In genomic region chr22:38228873-38229740, GRCh38 we compare ENCODE assay signal across 8 cellular contexts. TPM values are rescaled to one million over a fixed set of nuclear protein-coding genes. Genes with fewer than 3 reads are reported as not detected.
DNase-seq lines count a peak whose midpoint lies in the region; ATAC-seq and TF ChIP-seq lines count a peak whose summit lies in the region.

No MANE protein-coding gene starts in this region.

- no peak overlapping the region for H4K91ac ChIP-seq in trophoblast cell (ENCODE audit: low read depth, low read length)

- H2AFZ ChIP-seq in trophoblast cell (ENCODE audit: insufficient read depth, low read length, poor library complexity): no peak overlapping the region

- no peaks in the 10 kb centered on the region for H3K9me3 ChIP-seq in BLaER1 treated with 17β-estradiol and CSF1 and Interleukin-3, amounts not matched to agents 10 nM and 100 nM (replicated peaks in 1 of 11)
- H3K9me3 ChIP-seq in trophoblast cell (ENCODE audit: insufficient read depth, low read depth, low read length): no peaks in the 10 kb centered on the region

- no peak overlapping the region for H2BK5ac ChIP-seq in trophoblast cell (ENCODE audit: low read depth, low read length, poor library complexity)

- no peak overlapping the region for H3K18ac ChIP-seq in trophoblast cell (ENCODE audit: low read length)

- no CpG with 5 or more reads among the region's 14 CpGs for WGBS in trophoblast cell (ENCODE audit: extremely low coverage, insufficient coverage, insufficient read length)

- peak overlapping the region; percentile 41 to 77 (median 63); a peak in 20 of 22 replicates for H3K9ac ChIP-seq in BLaER1 treated with 17β-estradiol and CSF1 and Interleukin-3, amounts not matched to agents 10 nM and 100 nM
- H3K9ac ChIP-seq in trophoblast cell (ENCODE audit: low read length): no peak overlapping the region

- no peak overlapping the region for H3K23ac ChIP-seq in trophoblast cell (ENCODE audit: low read length)

- H3K79me2 ChIP-seq in trophoblast cell (ENCODE audit: control insufficient read depth, insufficient read depth, low read length, poor library complexity): no peaks in the 10 kb centered on the region

- DNase-seq in NCI-H69 (lab: John Stamatoyannopoulos, UW) (peak; percentile 75), epithelial cell of prostate (ENCODE audit: low read depth, low spot score) (no peak), omental fat pad (ENCODE audit: low spot score) (no peak), UCSD-AML1 (lab: John Stamatoyannopoulos, UW; ENCODE audit: unreplicated experiment) (no peak), trophoblast cell (no peak)

- H3K4me1 ChIP-seq in BLaER1 treated with 17β-estradiol and CSF1 and Interleukin-3, amounts not matched to agents 10 nM and 100 nM: peaks cover 53 to 76% (median 64%) of the 10 kb centered on the region in 10 experiments
- no peaks in the 10 kb centered on the region for H3K4me1 ChIP-seq in trophoblast cell (ENCODE audit: control insufficient read depth in 1 of 2, insufficient read depth in 2 of 2, low read length in 2 of 2)

- no peak for TF ChIP-seq CTCF in omental fat pad (IDR thresholded peaks at IDR 0.05)

- H4K12ac ChIP-seq in trophoblast cell (ENCODE audit: low read depth, low read length): no peak overlapping the region

- peak overlapping the region; percentile 67 to 95 (median 85) for H3K27ac ChIP-seq in BLaER1 treated with 17β-estradiol and CSF1 and Interleukin-3, amounts not matched to agents 10 nM and 100 nM
- H3K27ac ChIP-seq in epithelial cell of prostate (peak overlapping the region; percentile 99), trophoblast cell (ENCODE audit: low read depth, low read length) (no peak overlapping the region)

- no peak overlapping the region for H2BK12ac ChIP-seq in trophoblast cell (ENCODE audit: low read length)

- H2AK5ac ChIP-seq in trophoblast cell (ENCODE audit: low read length): no peak overlapping the region

- no peak overlapping the region for H2BK120ac ChIP-seq in trophoblast cell (ENCODE audit: insufficient read depth, low read length, poor library complexity)

- no peak overlapping the region for H3K14ac ChIP-seq in trophoblast cell (ENCODE audit: low read length)

- peaks cover 25 to 77% (median 60%) of the 10 kb centered on the region in 11 experiments for H3K36me3 ChIP-seq in BLaER1 treated with 17β-estradiol and CSF1 and Interleukin-3, amounts not matched to agents 10 nM and 100 nM
- H3K36me3 ChIP-seq in trophoblast cell (ENCODE audit: control insufficient read depth in 1 of 2, insufficient read depth in 2 of 2, low read length in 2 of 2): peaks cover 77 to 80% of the 10 kb centered on the region in 2 experiments

- H3K4me2 ChIP-seq in BLaER1 treated with 17β-estradiol and CSF1 and Interleukin-3, amounts not matched to agents 10 nM and 100 nM: peak overlapping the region; percentile 72 to 93 (median 80)
- no peak overlapping the region for H3K4me2 ChIP-seq in trophoblast cell (ENCODE audit: low read length)

- peaks cover under 1% of the 10 kb centered on the region for H3K79me1 ChIP-seq in trophoblast cell (ENCODE audit: low read length)

- ATAC-seq in omental fat pad (ENCODE audit: low FRiP score): peak; percentile 42
- ATAC-seq in GM18511 (IDR thresholded peaks at IDR 0.05; ENCODE audit: unreplicated experiment): no peak
- no peak for ATAC-seq in GM19023 (IDR thresholded peaks at IDR 0.05; ENCODE audit: unreplicated experiment)

- H3K4ac ChIP-seq in trophoblast cell (ENCODE audit: low read depth, low read length): no peak overlapping the region

- no peaks in the 10 kb centered on the region; a peak in 1 of 22 replicates for H4K20me1 ChIP-seq in BLaER1 treated with 17β-estradiol and CSF1 and Interleukin-3, amounts not matched to agents 10 nM and 100 nM

- no peaks in the 10 kb centered on the region for H3K27me3 ChIP-seq in BLaER1 treated with 17β-estradiol and CSF1 and Interleukin-3, amounts not matched to agents 10 nM and 100 nM
- H3K27me3 ChIP-seq in trophoblast cell (ENCODE audit: insufficient read depth, low read length): no peaks in the 10 kb centered on the region

- H3K4me3 ChIP-seq in BLaER1 treated with 17β-estradiol and CSF1 and Interleukin-3, amounts not matched to agents 10 nM and 100 nM: peak overlapping the region in 3 of 10 experiments; percentile 8 to 43 (median 15); a peak in 3 of 20 replicates
- H3K4me3 ChIP-seq in trophoblast cell (ENCODE audit: low read depth, low read length): no peak overlapping the region

- H4K8ac ChIP-seq in trophoblast cell (ENCODE audit: low read depth, low read length): no peak overlapping the region

RNA-seq across cellular contexts. Expression of gene MAFF, which starts 27.3 kb away (rescaled TPM):
- 100 to 1,000 TPM in 3 of 4 donors, 10 to 100 TPM in 1; 73.9 to 334 (median 202) TPM for total RNA-seq in omental fat pad
- polyA plus RNA-seq in trophoblast cell (2013): 36.7 and 39.8 TPM in 2 replicates

RNA-seq across cellular contexts. Expression of gene TMEM184B, which starts 43.7 kb away (rescaled TPM):
- 10 to 100 TPM; 41.2 to 86.4 (median 48.6) TPM for total RNA-seq in omental fat pad
- 88.3 and 94.8 TPM in 2 replicates for polyA plus RNA-seq in trophoblast cell (2013)

RNA-seq across cellular contexts. Expression of gene PLA2G6, which starts 47.5 kb away (rescaled TPM):
- total RNA-seq in omental fat pad: 10 to 100 TPM; 30.8 to 58.5 (median 45.1) TPM
- polyA plus RNA-seq in trophoblast cell (2013): 5.6 and 7.2 TPM in 2 replicates
